In the genomic region with DNA sequence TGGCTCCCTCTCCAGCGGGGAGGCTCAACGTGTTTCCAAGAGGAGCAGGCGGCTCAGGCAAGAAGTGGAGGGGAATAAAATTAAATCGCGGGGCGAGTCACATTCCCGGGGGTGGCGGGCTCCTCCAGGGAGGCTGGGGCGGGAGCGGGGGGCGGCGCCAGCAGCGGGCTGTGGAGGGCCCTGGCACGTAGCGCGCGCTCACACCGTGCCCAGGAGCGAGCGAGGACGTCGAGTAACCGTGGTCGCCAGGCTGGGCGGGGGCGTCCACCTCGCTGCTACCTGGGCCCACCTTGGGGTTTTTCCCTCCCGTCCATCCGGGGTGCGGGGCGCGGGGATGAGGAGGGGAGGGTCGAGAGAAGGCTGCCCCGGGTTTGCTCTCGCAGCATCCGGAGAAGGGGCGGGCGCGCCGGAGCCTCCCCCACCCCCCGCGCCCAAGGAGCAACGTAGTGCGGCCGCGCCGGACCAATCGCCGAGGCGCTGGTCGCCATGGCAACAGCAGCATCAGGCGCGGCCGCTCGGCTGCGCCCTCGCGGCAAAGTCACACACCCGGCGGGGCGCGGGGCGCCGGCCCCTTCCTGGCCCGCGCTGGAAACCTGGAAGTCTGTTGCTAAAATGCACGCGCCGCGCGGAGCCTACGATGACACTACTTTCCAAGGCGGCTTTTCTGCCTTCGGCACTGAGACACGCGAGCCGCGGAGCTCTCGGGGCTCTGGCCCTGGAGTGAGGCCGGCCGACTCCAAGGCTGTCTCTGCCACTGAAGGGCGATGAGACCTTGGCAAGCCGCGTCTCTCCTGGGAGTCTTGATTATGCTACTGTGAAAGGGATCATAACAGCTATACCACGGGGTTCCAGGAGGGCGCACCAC, we compare ENCODE assay signal across 7 cellular contexts. TPM values are rescaled to one million over a fixed set of nuclear protein-coding genes. Genes with fewer than 3 reads are reported as not detected.
A peak's percentile ranks its signal among the peaks of the same experiment; 100 is the strongest.
DNase-seq lines count a peak whose midpoint lies in the region; ATAC-seq and TF ChIP-seq lines count a peak whose summit lies in the region.

A gene (minus strand): TSS at position 388 of the 865 bp plus-strand sequence. CDS start 415 bp downstream, outside the sequence.

- H3K9me3 ChIP-seq in T-helper 17 cell (ENCODE audit: control insufficient read depth, low read length, poor library complexity, severe bottlenecking) (no peaks in the 10 kb centered on the region), ascending aorta (no peaks in the 10 kb centered on the region), WERI-Rb-1 (ENCODE audit: severe bottlenecking) (no peaks in the 10 kb centered on the region)

- H3K27ac Mint-ChIP-seq in T-helper 17 cell: peak within 1 kb of the TSS; percentile 4
- H3K27ac Mint-ChIP-seq in immature natural killer cell: peak within 1 kb of the TSS; percentile 90 to 98 (median 96)

- H3K4me1 ChIP-seq in ascending aorta: peaks cover 12 to 28% of the 10 kb centered on the region in 2 donors

- no peaks in the 10 kb centered on the region for H3K27me3 ChIP-seq in ascending aorta
- no peaks in the 10 kb centered on the region for H3K27me3 ChIP-seq in WERI-Rb-1 (ENCODE audit: insufficient read depth, low read depth, severe bottlenecking)

- no peak for TF ChIP-seq CTCF in ascending aorta (IDR thresholded peaks at IDR 0.05)
- TF ChIP-seq CTCF in WERI-Rb-1 (IDR thresholded peaks at IDR 0.05; ENCODE audit: low read depth, low read length): no peak

- H3K36me3 ChIP-seq in ascending aorta (no peaks in the 10 kb centered on the region), WERI-Rb-1 (no peaks in the 10 kb centered on the region)

- ATAC-seq in GM18909 (IDR thresholded peaks at IDR 0.05; ENCODE audit: poor library complexity, unreplicated experiment) (peak; percentile 60), HG03097 (IDR thresholded peaks at IDR 0.05; ENCODE audit: low FRiP score, unreplicated experiment) (peak; percentile 43), T-helper 17 cell (peak; percentile 85)

- intact Hi-C loops in ascending aorta (cut with DNase I): loop anchor here (2.0 kb wide), 2 partner anchors 50 to 78 kb away; no protein-coding TSS in a partner anchor

- DNase-seq in T-helper 17 cell (peak; percentile 51 to 73 (median 57)), ascending aorta (ENCODE audit: low spot score in 2 of 2) (peak; percentile 16 to 83), immature natural killer cell (peak; percentile 84 to 90 (median 89)), WERI-Rb-1 (no peak)
- peak; percentile 38 to 65 (median 44) for DNase-seq in stimulated activated CD4-positive, alpha-beta T cell treated with anti-CD3 and anti-CD28 coated beads, Interleukin-12 subunit alpha, Interleukin-12 subunit beta, amount 100 ng/mL, for 48 hours (ENCODE audit: low read depth in 2 of 3, low spot score in 1 of 3)

- peaks cover 0 to 1% (median 0%) of the 10 kb centered on the region in 6 donors for H3K9me3 Mint-ChIP-seq in immature natural killer cell

- H3K4me3 Mint-ChIP-seq in T-helper 17 cell: peak within 1 kb of the TSS; percentile 83
- H3K4me3 Mint-ChIP-seq in immature natural killer cell: peak within 1 kb of the TSS; percentile 84 to 93 (median 92)

- H3K27me3 Mint-ChIP-seq in T-helper 17 cell: peaks cover 37% of the 10 kb centered on the region
- H3K27me3 Mint-ChIP-seq in immature natural killer cell (ENCODE audit: low read depth in 3 of 3): peaks cover 6 to 32% (median 8%) of the 10 kb centered on the region in 3 donors

- H3K27ac ChIP-seq in ascending aorta: peak within 1 kb of the TSS; percentile 11 to 16
- no peak within 1 kb of the TSS for H3K27ac ChIP-seq in WERI-Rb-1

- H3K4me3 ChIP-seq in ascending aorta (peak within 1 kb of the TSS; percentile 44 to 58), WERI-Rb-1 (ENCODE audit: low read depth, low read length) (no peak within 1 kb of the TSS)

- H3K36me3 Mint-ChIP-seq in T-helper 17 cell (ENCODE audit: low read depth): no peaks in the 10 kb centered on the region
- H3K36me3 Mint-ChIP-seq in immature natural killer cell: peaks cover 0 to 3% (median 0%) of the 10 kb centered on the region in 3 donors

- H3K4me1 Mint-ChIP-seq in T-helper 17 cell (peaks cover 22% of the 10 kb centered on the region), immature natural killer cell (peaks cover 60 to 72% of the 10 kb centered on the region in 2 donors)

RNA-seq across cellular contexts. Expression of the gene that starts here (rescaled TPM):
- total RNA-seq in T-helper 17 cell (100 to 1,000 TPM; 114 to 128 TPM), ascending aorta (148 TPM)
- 10 to 100 TPM in 2 of 3 donors, 1 to 10 TPM in 1; 9.0 to 40.5 (median 15.3) TPM for polyA plus RNA-seq in immature natural killer cell
